In genomic region chr11:6452219-6452618, GRCh38 we compare ENCODE assay signal across 22 cellular contexts. TPM values are rescaled to one million over a fixed set of nuclear protein-coding genes. Genes with fewer than 3 reads are reported as not detected.
DNase-seq lines count a peak whose midpoint lies in the region; ATAC-seq and TF ChIP-seq lines count a peak whose summit lies in the region.
"Had no signal": no experiment of that assay in that cellular context is flagged by ENCODE, and none has a peak within 500 bp of the region (broad histone marks: within the 10 kb centered on the region; RNA-seq: fewer than 3 reads in every experiment).

No MANE protein-coding gene starts in this region.

- peak; percentile 37 for ATAC-seq in left ventricle myocardium superior

- H3K4me3 ChIP-seq in left ventricle myocardium inferior, result no peak overlapping the region
- H3K4me3 ChIP-seq in ascending aorta, result no peak overlapping the region
- H3K4me3 ChIP-seq in tibial artery, result no peak overlapping the region

- intact Hi-C loops in left ventricle myocardium superior (cut with micrococcal nuclease), result no loop called here
- intact Hi-C loops in left ventricle myocardium inferior (cut with micrococcal nuclease), result no loop called here
- intact Hi-C loops in ascending aorta (cut with DNase I), result no loop called here
- intact Hi-C loops in tibial artery (cut with DNase I; ENCODE audit: low total_unique reads), result no loop called here

- peaks cover 86% of the 10 kb centered on the region for H3K36me3 ChIP-seq in left ventricle myocardium inferior
- H3K36me3 ChIP-seq in ascending aorta, result peaks cover 70 to 92% of the 10 kb centered on the region in 2 donors
- peaks cover 72 to 93% (median 74%) of the 10 kb centered on the region in 3 donors for H3K36me3 ChIP-seq in tibial artery
- H3K36me3 ChIP-seq: BE2C had no signal

- no peaks in the 10 kb centered on the region for H3K9me3 ChIP-seq in left ventricle myocardium inferior (replicated peaks)
- no peaks in the 10 kb centered on the region for H3K9me3 ChIP-seq in ascending aorta
- no peaks in the 10 kb centered on the region for H3K9me3 ChIP-seq in tibial artery
- H3K9me3 ChIP-seq: BE2C had no signal

- no peaks in the 10 kb centered on the region for H3K4me1 ChIP-seq in left ventricle myocardium inferior
- peaks cover 9 to 14% of the 10 kb centered on the region in 2 donors for H3K4me1 ChIP-seq in ascending aorta
- H3K4me1 ChIP-seq in tibial artery, result peaks cover 0 to 17% (median 12%) of the 10 kb centered on the region in 4 donors
- H3K4me1 ChIP-seq: BE2C had no signal

- H3K27ac ChIP-seq in left ventricle myocardium inferior (replicated peaks), result no peak overlapping the region
- H3K27ac ChIP-seq in ascending aorta, result peak overlapping the region; percentile 71
- H3K27ac ChIP-seq in tibial artery, result peak overlapping the region; percentile 0 to 49
- H3K27ac ChIP-seq: KMS-11 had no signal

- no peaks in the 10 kb centered on the region for H3K27me3 ChIP-seq in left ventricle myocardium inferior (ENCODE audit: low read depth)
- no peaks in the 10 kb centered on the region for H3K27me3 ChIP-seq in ascending aorta
- H3K27me3 ChIP-seq in tibial artery, result no peaks in the 10 kb centered on the region
- H3K27me3 ChIP-seq: BE2C had no signal

- DNase-seq in left ventricle myocardium superior, result no peak
- DNase-seq in left ventricle myocardium inferior, result no peak
- DNase-seq in ascending aorta (ENCODE audit: low spot score in 2 of 2), result no peak
- peak; percentile 41 for DNase-seq in hepatic stellate cell (ENCODE audit: low spot score)
- peak in 1 of 2 donors; percentile 72 for DNase-seq in tibial artery
- DNase-seq in NCI-H69 (lab: John Stamatoyannopoulos, UW), result no peak
- no peak for DNase-seq in NCI-H2227 (lab: John Stamatoyannopoulos, UW; ENCODE audit: unreplicated experiment)
- no peak for DNase-seq in stimulated activated CD4-positive, alpha-beta T cell treated with anti-CD3 and anti-CD28 coated beads, Interleukin-1b, Interleukin-23, amount 100 ng/mL, for 48 hours
- DNase-seq: 8988T, BE2C, DMS53, GDM1, GOT3, HCEC 1CT, NCI-H1694, NCI-H2081 treated with DMSO at 0.1 percent for 48 hours, NCI-H2171 treated with DMSO at 0.1 percent for 48 hours, NCI-H446, NCI-H526, OCI-M1 had no signal

- no peak for TF ChIP-seq CTCF in left ventricle myocardium inferior (IDR thresholded peaks at IDR 0.05; ENCODE audit: borderline replicate concordance)
- TF ChIP-seq CTCF in ascending aorta (IDR thresholded peaks at IDR 0.05), result no peak
- TF ChIP-seq CTCF in tibial artery (IDR thresholded peaks at IDR 0.05), result no peak

RNA-seq across cellular contexts. Expression of gene HPX, which starts 11.4 kb away (rescaled TPM):
- total RNA-seq in left ventricle myocardium superior (not detected), left ventricle myocardium inferior (0.44 TPM), ascending aorta (16.8 TPM)
- total RNA-seq: SK-MEL-5 had no signal

RNA-seq across cellular contexts. Expression of gene TRIM3, which starts 21.5 kb away (rescaled TPM):
- total RNA-seq in left ventricle myocardium superior (14.4 TPM), left ventricle myocardium inferior (9.0 TPM), ascending aorta (33.8 TPM)

RNA-seq across cellular contexts. Expression of gene ARFIP2, which starts 28.9 kb away (rescaled TPM):
- total RNA-seq in left ventricle myocardium superior (15.2 TPM), left ventricle myocardium inferior (16.1 TPM), ascending aorta (87.8 TPM)

RNA-seq across cellular contexts. Expression of gene TIMM10B, which starts 29.1 kb away (rescaled TPM):
- 17.9 TPM for total RNA-seq in left ventricle myocardium superior
- 17.9 TPM for total RNA-seq in left ventricle myocardium inferior
- 19.2 TPM for total RNA-seq in ascending aorta

RNA-seq across cellular contexts. Expression of gene APBB1, which starts 33.3 kb away (rescaled TPM):
- total RNA-seq in left ventricle myocardium superior (87.6 TPM), left ventricle myocardium inferior (75.5 TPM), ascending aorta (29.2 TPM)

Comparison
In these comparisons a context has a peak if more than half of its experiments do, and no peak if none do; other contexts are left out.
1. RNA of gene HPX, which starts 11.4 kb away (total RNA-seq): 16.8 TPM in ascending aorta (single experiment); 0.44 TPM in left ventricle myocardium inferior (single experiment) and not detected in left ventricle myocardium superior (single experiment); every median in the first group is over 10 times any median in the second.